In genomic region chr1:3772027-3772714, GRCh38 we compare ENCODE assay signal across 8 cellular contexts. TPM values are rescaled to one million over a fixed set of nuclear protein-coding genes. Genes with fewer than 3 reads are reported as not detected.
DNase-seq lines count a peak whose midpoint lies in the region; TF ChIP-seq lines count a peak whose summit lies in the region.

No MANE protein-coding gene starts in this region.

- H3K9me3 ChIP-seq in DOHH2 (ENCODE audit: control insufficient read depth, insufficient read depth, low read length), result no peaks in the 10 kb centered on the region

- TF ChIP-seq CTCF in DOHH2 (IDR thresholded peaks at IDR 0.05; ENCODE audit: low read depth, low read length, poor library complexity, severe bottlenecking), result no peak
- no peak for TF ChIP-seq CTCF in VCaP (conservative IDR thresholded peaks at IDR 0.05)

- no peaks in the 10 kb centered on the region for H3K9me2 ChIP-seq in DOHH2 (replicated peaks; ENCODE audit: control insufficient read depth, low read length)

- no peaks in the 10 kb centered on the region for H4K20me1 ChIP-seq in DOHH2 (ENCODE audit: control insufficient read depth, insufficient read depth, low read depth, low read length)

- H3K4me1 ChIP-seq in DOHH2 (ENCODE audit: control insufficient read depth, low read length), result peaks cover 28% of the 10 kb centered on the region

- in situ Hi-C loops in T47D (cut with HindIII; ENCODE audit: low pct_unique_long_range_greater_than_20kb, low sequenced_read_pairs), result no loop called here

- H3K27ac ChIP-seq in DOHH2 (ENCODE audit: low read depth, low read length) (no peak overlapping the region), VCaP (peak overlapping the region; percentile 80)

- no peaks in the 10 kb centered on the region for H3F3A ChIP-seq in DOHH2 (ENCODE audit: control insufficient read depth, insufficient read depth)

- H3K79me2 ChIP-seq in DOHH2 (ENCODE audit: control insufficient read depth, low read length), result no peaks in the 10 kb centered on the region

- no peaks in the 10 kb centered on the region for H3K36me3 ChIP-seq in DOHH2 (ENCODE audit: control insufficient read depth, low read length)
- no peaks in the 10 kb centered on the region; the same call in 1 of the 2 replicates for H3K36me3 ChIP-seq in H7 (replicated peaks; ENCODE audit: control insufficient read depth, insufficient read depth, low read length)

- peak; percentile 100 for DNase-seq in H7
- peak; percentile 72 for DNase-seq in NCI-H1048 (lab: John Stamatoyannopoulos, UW)
- peak; percentile 86 to 97 for DNase-seq in T47D (ENCODE audit: low read depth in 1 of 2, low spot score in 1 of 2)
- peak; percentile 100 for DNase-seq in iPS-NIHi7 (ENCODE audit: extremely low spot score)
- DNase-seq in stimulated activated CD4-positive, alpha-beta T cell treated with anti-CD3 and anti-CD28 coated beads, Interleukin-12 subunit alpha, Interleukin-12 subunit beta, amount 100 ng/mL, for 48 hours (ENCODE audit: low read depth in 2 of 3, low spot score in 1 of 3), result peak; percentile 82 to 86 (median 84)
- DNase-seq in NCI-H1694 treated with DMSO at 0.1 percent for 48 hours (lab: John Stamatoyannopoulos, UW), result no peak

- H3K27me3 ChIP-seq in DOHH2 (ENCODE audit: control insufficient read depth, low read length) (peaks cover 21% of the 10 kb centered on the region), H7 (ENCODE audit: control insufficient read depth, insufficient read depth, low read length) (peaks cover 11% of the 10 kb centered on the region)

- H3K4me3 ChIP-seq in DOHH2 (ENCODE audit: low read length), result peak overlapping the region; percentile 80
- H3K4me3 ChIP-seq in H7 (ENCODE audit: insufficient read depth, low read depth, low read length), result peak overlapping the region; percentile 70

- peak overlapping the region; percentile 96 for H3K4me2 ChIP-seq in DOHH2 (ENCODE audit: low read length)

RNA-seq across cellular contexts. Expression of gene SMIM1, which starts 0.4 kb away (rescaled TPM):
- total RNA-seq in H7 (2014; rRNA removed; shearing (Covaris generic)), result 5.0 and 6.5 TPM in 2 replicates

RNA-seq across cellular contexts. Expression of gene CCDC27, which starts 19.9 kb away (rescaled TPM):
- 0.04 and 0.07 TPM in 2 replicates for total RNA-seq in H7 (2014; rRNA removed; shearing (Covaris generic))

RNA-seq across cellular contexts. Expression of gene LRRC47, which starts 24.1 kb away (rescaled TPM):
- total RNA-seq in H7 (2014; rRNA removed; shearing (Covaris generic)), result 113 and 130 TPM in 2 replicates
